Comparison of ENCODE assay signal across 2 cellular contexts in genomic region chr15:60344987-60345386, GRCh38.
A peak's percentile ranks its signal among the peaks of the same experiment; 100 is the strongest.
TF ChIP-seq lines count a peak whose summit lies in the region.

No MANE protein-coding gene starts in this region.

TF ChIP-seq in HCT116, 20 proteins besides CTCF, POLR2A, EP300 and RAD21 (continued from another document):
- TF ChIP-seq ATF3 (IDR thresholded peaks at IDR 0.05) (no peak), EZH2 (IDR thresholded peaks at IDR 0.05) (no peak), MAX (IDR thresholded peaks at IDR 0.05) (no peak), SP1 (IDR thresholded peaks at IDR 0.05; ENCODE audit: low read depth) (no peak), ZNF274 (IDR thresholded peaks at IDR 0.05; ENCODE audit: low read depth, low read length) (no peak), SRF (IDR thresholded peaks at IDR 0.05; ENCODE audit: low read depth) (no peak), CEBPB (IDR thresholded peaks at IDR 0.05; ENCODE audit: low read depth) (0 out of 2 replicates have a peak, but pooled peaks have one; percentile 13), JUND (IDR thresholded peaks at IDR 0.05) (0 out of 2 replicates have a peak, but pooled peaks have one; percentile 16), ELF1 (IDR thresholded peaks at IDR 0.05; ENCODE audit: borderline replicate concordance, low read depth) (no peak), EGR1 (IDR thresholded peaks at IDR 0.05; ENCODE audit: low read depth) (no peak), SIN3A (IDR thresholded peaks at IDR 0.05; ENCODE audit: low read depth) (no peak)

TF ChIP-seq in SK-N-SH treated with all-trans-retinoic acid at 6 μM for 48 hours, 23 proteins besides CTCF, POLR2A, EP300 and RAD21 (continued from another document):
- TF ChIP-seq RARB (CRISPR knock-in tag; IDR thresholded peaks at IDR 0.05) = 0 out of 2 replicates have a peak, but pooled peaks have one; percentile 32
